17 cellular contexts compared by ENCODE assay signal in the genomic region with DNA sequence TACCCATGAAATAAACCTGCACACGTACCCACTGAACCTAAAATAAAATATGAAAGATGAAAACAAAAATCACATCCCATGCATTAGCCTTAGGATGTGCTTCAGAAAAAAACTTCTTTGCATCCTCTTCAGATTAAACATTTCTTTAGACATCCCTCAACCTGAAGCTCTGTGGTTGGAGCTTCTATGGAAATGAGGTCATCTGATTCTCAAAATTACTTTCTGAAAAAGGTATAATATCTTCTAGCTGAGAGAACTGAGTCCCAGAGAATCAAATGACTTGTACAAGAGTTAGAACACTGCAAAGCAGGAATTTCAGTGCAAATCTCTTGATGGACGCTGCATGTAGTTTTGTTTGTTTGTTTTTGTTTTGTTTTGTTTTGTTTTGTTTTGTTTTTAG. TPM values are rescaled to one million over a fixed set of nuclear protein-coding genes. Genes with fewer than 3 reads are reported as not detected.
A peak's percentile ranks its signal among the peaks of the same experiment; 100 is the strongest.
DNase-seq lines count a peak whose midpoint lies in the region; ATAC-seq lines count a peak whose summit lies in the region.
"Had no signal": no experiment of that assay in that cellular context is flagged by ENCODE, and none has a peak within 500 bp of the region (broad histone marks: within the 10 kb centered on the region; RNA-seq: fewer than 3 reads in every experiment).

No MANE protein-coding gene starts in this region.

- no peak overlapping the region for H3K4me3 ChIP-seq in H7 (ENCODE audit: insufficient read depth, low read depth, low read length)
- H3K4me3 ChIP-seq: BLaER1 treated with 17β-estradiol and CSF1 and Interleukin-3, amounts not matched to agents 10 nM and 100 nM; GM23248; K562 had no signal

- peak overlapping the region; percentile 24 for H3K27ac Mint-ChIP-seq in activated T-cell treated with anti-CD3 and anti-CD28 coated beads, Interleukin-2, amount 50 U/mL, for 72 hours
- H3K27ac Mint-ChIP-seq in activated naive CD4-positive, alpha-beta T cell treated with anti-CD3 and anti-CD28 coated beads for 36 hours: no peak overlapping the region
- H3K27ac Mint-ChIP-seq: B cell; CD8-positive, alpha-beta T cell had no signal

- H3K27me3 ChIP-seq in H7 (ENCODE audit: control insufficient read depth, insufficient read depth, low read length): no peaks in the 10 kb centered on the region
- H3K27me3 ChIP-seq: BLaER1 treated with 17β-estradiol and CSF1 and Interleukin-3, amounts not matched to agents 10 nM and 100 nM had no signal

- H3K27me3 Mint-ChIP-seq in activated T-cell treated with anti-CD3 and anti-CD28 coated beads, Interleukin-2, amount 50 U/mL, for 72 hours (ENCODE audit: low read depth): peaks cover 13% of the 10 kb centered on the region
- no peaks in the 10 kb centered on the region for H3K27me3 Mint-ChIP-seq in activated T-cell treated with anti-CD3 and anti-CD28 coated beads, Interleukin-2, amount 50 U/mL, for 4 hours (ENCODE audit: low read depth)
- peaks cover 18% of the 10 kb centered on the region for H3K27me3 Mint-ChIP-seq in activated naive CD4-positive, alpha-beta T cell treated with anti-CD3 and anti-CD28 coated beads for 36 hours (ENCODE audit: low read depth)

- CTCF ChIA-PET in activated naive CD4-positive, alpha-beta T cell treated with anti-CD3 and anti-CD28 coated beads for 36 hours (lab: Charles Lee): no interaction called here

- no peak overlapping the region for H3K4me3 Mint-ChIP-seq in activated T-cell treated with anti-CD3 and anti-CD28 coated beads, Interleukin-2, amount 50 U/mL, for 72 hours
- H3K4me3 Mint-ChIP-seq in activated T-cell treated with anti-CD3 and anti-CD28 coated beads, Interleukin-2, amount 50 U/mL, for 4 hours: no peak overlapping the region
- no peak overlapping the region for H3K4me3 Mint-ChIP-seq in activated naive CD4-positive, alpha-beta T cell treated with anti-CD3 and anti-CD28 coated beads for 36 hours
- H3K4me3 Mint-ChIP-seq: B cell; CD8-positive, alpha-beta T cell had no signal

- no peaks in the 10 kb centered on the region for H3K36me3 Mint-ChIP-seq in activated T-cell treated with anti-CD3 and anti-CD28 coated beads, Interleukin-2, amount 50 U/mL, for 72 hours (ENCODE audit: insufficient read depth in 2 of 2)
- H3K36me3 Mint-ChIP-seq in activated T-cell treated with anti-CD3 and anti-CD28 coated beads, Interleukin-2, amount 50 U/mL, for 4 hours (ENCODE audit: insufficient read depth): no peaks in the 10 kb centered on the region
- no peaks in the 10 kb centered on the region for H3K36me3 Mint-ChIP-seq in activated naive CD4-positive, alpha-beta T cell treated with anti-CD3 and anti-CD28 coated beads for 36 hours (ENCODE audit: low read depth)
- H3K36me3 Mint-ChIP-seq: CD8-positive, alpha-beta T cell had no signal

- H3K9me3 Mint-ChIP-seq in activated T-cell treated with anti-CD3 and anti-CD28 coated beads, Interleukin-2, amount 50 U/mL, for 72 hours: no peaks in the 10 kb centered on the region
- H3K9me3 Mint-ChIP-seq in activated T-cell treated with anti-CD3 and anti-CD28 coated beads, Interleukin-2, amount 50 U/mL, for 4 hours: no peaks in the 10 kb centered on the region
- H3K9me3 Mint-ChIP-seq in activated naive CD4-positive, alpha-beta T cell treated with anti-CD3 and anti-CD28 coated beads for 36 hours: no peaks in the 10 kb centered on the region
- H3K9me3 Mint-ChIP-seq: CD8-positive, alpha-beta T cell had no signal

- H3K4me1 Mint-ChIP-seq in activated T-cell treated with anti-CD3 and anti-CD28 coated beads, Interleukin-2, amount 50 U/mL, for 72 hours (ENCODE audit: low read depth): peaks cover 13% of the 10 kb centered on the region
- no peaks in the 10 kb centered on the region for H3K4me1 Mint-ChIP-seq in activated T-cell treated with anti-CD3 and anti-CD28 coated beads, Interleukin-2, amount 50 U/mL, for 4 hours (ENCODE audit: low read depth)
- H3K4me1 Mint-ChIP-seq in activated naive CD4-positive, alpha-beta T cell treated with anti-CD3 and anti-CD28 coated beads for 36 hours (ENCODE audit: low read depth): no peaks in the 10 kb centered on the region
- H3K4me1 Mint-ChIP-seq: B cell had no signal

- intact Hi-C loops in activated naive CD4-positive, alpha-beta T cell treated with anti-CD3 and anti-CD28 coated beads for 36 hours (cut with micrococcal nuclease): no loop called here

- H3K36me3 ChIP-seq in H7 (replicated peaks; ENCODE audit: control insufficient read depth, insufficient read depth, low read length): no peaks in the 10 kb centered on the region
- H3K36me3 ChIP-seq: BLaER1 treated with 17β-estradiol and CSF1 and Interleukin-3, amounts not matched to agents 10 nM and 100 nM had no signal

- no peak for DNase-seq in activated T-cell treated with anti-CD3 and anti-CD28 coated beads, Interleukin-2, amount 50 U/mL, for 72 hours
- no peak for DNase-seq in activated T-cell treated with anti-CD3 and anti-CD28 coated beads, Interleukin-2, amount 50 U/mL, for 4 hours
- DNase-seq in SHP77 treated with DMSO at 0.1 percent for 48 hours (lab: John Stamatoyannopoulos, UW) (no peak), H7 (no peak)
- no peak for DNase-seq in activated naive CD4-positive, alpha-beta T cell treated with anti-CD3 and anti-CD28 coated beads for 36 hours
- DNase-seq: CD8-positive, alpha-beta T cell; COR-L47; DMS 273 treated with DMSO at 0.1 percent for 48 hours; DMS53; GM23248; HCEC 1CT; IMR-90 had no signal

- ATAC-seq in activated T-cell treated with anti-CD3 and anti-CD28 coated beads, Interleukin-2, amount 50 U/mL, for 72 hours (replicated peaks in 1 of 2): peak; percentile 62 to 80
- no peak for ATAC-seq in activated T-cell treated with anti-CD3 and anti-CD28 coated beads, Interleukin-2, amount 50 U/mL, for 4 hours
- ATAC-seq in GM18907 (IDR thresholded peaks at IDR 0.05; ENCODE audit: unreplicated experiment) (peak; percentile 74), HG02610 (IDR thresholded peaks at IDR 0.05; ENCODE audit: unreplicated experiment) (peak; percentile 67)
- ATAC-seq: CD8-positive, alpha-beta T cell; K562 had no signal

RNA-seq across cellular contexts. Expression of gene ANTXR2, which starts 19.1 kb away (rescaled TPM):
- 10 to 100 TPM in 1 of 2 donors, 1 to 10 TPM in 1; 6.7 to 12.4 TPM for total RNA-seq in activated T-cell treated with anti-CD3 and anti-CD28 coated beads, Interleukin-2, amount 50 U/mL, for 72 hours
- 10 to 100 TPM in 1 of 3 donors, 1 to 10 TPM in 2; 6.1 to 12.9 (median 8.1) TPM for total RNA-seq in activated T-cell treated with anti-CD3 and anti-CD28 coated beads, Interleukin-2, amount 50 U/mL, for 4 hours
- total RNA-seq in activated naive CD4-positive, alpha-beta T cell treated with anti-CD3 and anti-CD28 coated beads for 36 hours: under 1 TPM; 0.50 to 0.79 TPM
- total RNA-seq in H7 (2014; rRNA removed; shearing (Covaris generic)): 7.7 and 10.8 TPM in 2 replicates

Comparison
In these comparisons a context has a peak if more than half of its experiments do, and no peak if none do; other contexts are left out.
1. ATAC-seq: peak in activated T-cell treated with anti-CD3 and anti-CD28 coated beads, Interleukin-2, amount 50 U/mL, for 72 hours (2 of 2), GM18907 (single experiment) and HG02610 (single experiment); none in activated T-cell treated with anti-CD3 and anti-CD28 coated beads, Interleukin-2, amount 50 U/mL, for 4 hours (0 of 2).